Comparison of ENCODE assay signal across 11 cellular contexts in genomic region chr7:73565675-73566342, GRCh38. TPM values are rescaled to one million over a fixed set of nuclear protein-coding genes. Genes with fewer than 3 reads are reported as not detected.
DNase-seq lines count a peak whose midpoint lies in the region; ATAC-seq and TF ChIP-seq lines count a peak whose summit lies in the region.
"Had no signal": no experiment of that assay in that cellular context is flagged by ENCODE, and none has a peak within 500 bp of the region (broad histone marks: within the 10 kb centered on the region; RNA-seq: fewer than 3 reads in every experiment).

No MANE protein-coding gene starts in this region.

- H3K9me3 ChIP-seq in SJSA1 (replicated peaks): 0 out of 2 replicates have a peak, but pooled peaks cover 2% of the 10 kb centered on the region

- DNase-seq in activated T-cell treated with anti-CD3 and anti-CD28 coated beads, Interleukin-2, amount 50 U/mL, for 24 hours: no peak
- no peak for DNase-seq in activated T-cell treated with anti-CD3 and anti-CD28 coated beads, Interleukin-2, amount 50 U/mL, for 1 hour
- DNase-seq in SJSA1 (ENCODE audit: low read depth in 1 of 2, low spot score in 2 of 2) (no peak), fibroblast of gingiva (ENCODE audit: low read depth) (peak; percentile 37), brain microvascular endothelial cell (no peak), NCI-H748 treated with DMSO at 0.1 percent for 48 hours (lab: John Stamatoyannopoulos, UW) (no peak)
- DNase-seq: NCI-H2081 treated with DMSO at 0.1 percent for 48 hours, T-helper 9 cell had no signal

- H3K4me3 ChIP-seq in SJSA1 (peak overlapping the region; percentile 19), brain microvascular endothelial cell (ENCODE audit: low read depth, low read length) (no peak overlapping the region)

- peaks cover 29% of the 10 kb centered on the region for H3K4me1 Mint-ChIP-seq in activated T-cell treated with anti-CD3 and anti-CD28 coated beads, Interleukin-2, amount 50 U/mL, for 24 hours (ENCODE audit: low read depth)
- H3K4me1 Mint-ChIP-seq in stimulated activated memory B cell treated with anti-CD40 and anti-IgM and Interleukin-4, amounts not matched to agents 10 μg/mL and 1 μg/mL and 100 μg/mL, for 72 hours: peaks cover 15% of the 10 kb centered on the region

- H3K27ac ChIP-seq in SJSA1 (no peak overlapping the region), brain microvascular endothelial cell (no peak overlapping the region)

- TF ChIP-seq CTCF in brain microvascular endothelial cell (IDR thresholded peaks at IDR 0.05; ENCODE audit: low read depth, low read length, missing control alignments): no peak

- ATAC-seq in stimulated activated memory B cell treated with anti-CD40 and anti-IgM and Interleukin-4, amounts not matched to agents 10 μg/mL and 1 μg/mL and 100 μg/mL, for 72 hours: no peak
- ATAC-seq in GM21723 (IDR thresholded peaks at IDR 0.05; ENCODE audit: unreplicated experiment): no peak

- H3K36me3 Mint-ChIP-seq in activated T-cell treated with anti-CD3 and anti-CD28 coated beads, Interleukin-2, amount 50 U/mL, for 24 hours (ENCODE audit: low read depth): peaks cover 24% of the 10 kb centered on the region
- H3K36me3 Mint-ChIP-seq in stimulated activated memory B cell treated with anti-CD40 and anti-IgM and Interleukin-4, amounts not matched to agents 10 μg/mL and 1 μg/mL and 100 μg/mL, for 72 hours: peaks cover 19% of the 10 kb centered on the region

- H3K4me3 Mint-ChIP-seq in activated T-cell treated with anti-CD3 and anti-CD28 coated beads, Interleukin-2, amount 50 U/mL, for 24 hours: peak overlapping the region; percentile 66
- H3K4me3 Mint-ChIP-seq in stimulated activated memory B cell treated with anti-CD40 and anti-IgM and Interleukin-4, amounts not matched to agents 10 μg/mL and 1 μg/mL and 100 μg/mL, for 72 hours: peak overlapping the region; percentile 11

- H3K27ac Mint-ChIP-seq in activated T-cell treated with anti-CD3 and anti-CD28 coated beads, Interleukin-2, amount 50 U/mL, for 24 hours: peak overlapping the region; percentile 30
- H3K27ac Mint-ChIP-seq in stimulated activated memory B cell treated with anti-CD40 and anti-IgM and Interleukin-4, amounts not matched to agents 10 μg/mL and 1 μg/mL and 100 μg/mL, for 72 hours: peak overlapping the region; percentile 51

- H3K36me3 ChIP-seq in SJSA1: peaks cover 22% of the 10 kb centered on the region
- H3K36me3 ChIP-seq in brain microvascular endothelial cell (replicated peaks): peaks cover 19% of the 10 kb centered on the region

- in situ Hi-C loops in brain microvascular endothelial cell (cut with HindIII; ENCODE audit: low pct_ligation_motif_present, low sequenced_read_pairs): no loop called here

- no peaks in the 10 kb centered on the region for H3K9me3 Mint-ChIP-seq in activated T-cell treated with anti-CD3 and anti-CD28 coated beads, Interleukin-2, amount 50 U/mL, for 24 hours
- H3K9me3 Mint-ChIP-seq in stimulated activated memory B cell treated with anti-CD40 and anti-IgM and Interleukin-4, amounts not matched to agents 10 μg/mL and 1 μg/mL and 100 μg/mL, for 72 hours: no peaks in the 10 kb centered on the region

- no peaks in the 10 kb centered on the region for H3K27me3 Mint-ChIP-seq in activated T-cell treated with anti-CD3 and anti-CD28 coated beads, Interleukin-2, amount 50 U/mL, for 24 hours
- H3K27me3 Mint-ChIP-seq in stimulated activated memory B cell treated with anti-CD40 and anti-IgM and Interleukin-4, amounts not matched to agents 10 μg/mL and 1 μg/mL and 100 μg/mL, for 72 hours: no peaks in the 10 kb centered on the region

- no peaks in the 10 kb centered on the region for H3K27me3 ChIP-seq in SJSA1 (replicated peaks)
- no peaks in the 10 kb centered on the region for H3K27me3 ChIP-seq in brain microvascular endothelial cell (replicated peaks)

- peaks cover 29% of the 10 kb centered on the region for H3K4me1 ChIP-seq in SJSA1 (replicated peaks)

RNA-seq across cellular contexts. Expression of gene BCL7B, which starts 8.3 kb away (rescaled TPM):
- 20.5 and 75.2 TPM in 2 replicates for total RNA-seq in SJSA1 (2014; rRNA removed; shearing (Covaris generic))

RNA-seq across cellular contexts. Expression of gene TBL2, which starts 12.6 kb away (rescaled TPM):
- total RNA-seq in SJSA1 (2014; rRNA removed; shearing (Covaris generic)): 63.8 and 67.2 TPM in 2 replicates

RNA-seq across cellular contexts. Expression of gene BAZ1B, which starts 43.7 kb away (rescaled TPM):
- total RNA-seq in SJSA1 (2014; rRNA removed; shearing (Covaris generic)): 78.9 and 86.5 TPM in 2 replicates

RNA-seq across cellular contexts. Expression of gene MLXIPL, which starts 58.5 kb away (rescaled TPM):
- total RNA-seq in SJSA1 (2014; rRNA removed; shearing (Covaris generic)): not detected in 2 replicates
- total RNA-seq: frontal cortex had no signal
